1 cellular context compared by ENCODE assay signal in the genomic region with DNA sequence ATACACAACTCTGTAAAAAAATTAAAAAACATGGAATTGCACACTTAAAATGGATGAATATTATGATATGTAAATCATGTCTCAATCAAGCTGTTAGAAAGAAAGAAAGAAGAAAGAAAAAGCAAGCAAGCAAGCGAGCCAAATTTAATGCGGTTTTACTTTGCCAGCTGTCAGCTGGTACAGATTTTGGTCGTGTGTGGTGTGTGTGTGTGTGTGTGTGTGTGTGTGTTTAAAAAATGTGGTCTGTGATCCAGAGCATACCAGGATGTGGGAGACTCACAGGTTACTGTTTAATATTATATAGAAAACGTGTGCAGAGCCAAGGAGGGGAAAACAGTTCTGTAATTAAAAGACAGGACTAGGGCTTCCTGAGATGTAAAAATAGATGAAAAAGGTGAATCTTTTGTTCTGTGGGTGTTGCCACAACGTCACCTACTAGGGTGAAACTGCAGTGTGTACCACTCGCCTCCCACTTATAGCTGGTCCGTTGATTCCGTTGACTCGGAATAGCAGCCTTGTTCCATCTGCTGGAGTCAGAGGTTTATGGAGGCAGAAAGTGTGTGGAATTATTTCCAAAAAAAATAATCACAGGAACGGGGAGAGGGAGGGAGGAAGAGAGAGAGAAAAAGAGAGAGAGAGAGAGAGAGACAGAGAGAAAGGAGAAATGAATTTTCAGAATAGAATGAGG.
TF ChIP-seq lines count a peak whose summit lies in the region.

No MANE protein-coding gene starts in this region.

TF ChIP-seq in A549, 52 proteins besides CTCF, POLR2A, EP300 and RAD21 (continued from another document):
- TF ChIP-seq, protein P1, sequence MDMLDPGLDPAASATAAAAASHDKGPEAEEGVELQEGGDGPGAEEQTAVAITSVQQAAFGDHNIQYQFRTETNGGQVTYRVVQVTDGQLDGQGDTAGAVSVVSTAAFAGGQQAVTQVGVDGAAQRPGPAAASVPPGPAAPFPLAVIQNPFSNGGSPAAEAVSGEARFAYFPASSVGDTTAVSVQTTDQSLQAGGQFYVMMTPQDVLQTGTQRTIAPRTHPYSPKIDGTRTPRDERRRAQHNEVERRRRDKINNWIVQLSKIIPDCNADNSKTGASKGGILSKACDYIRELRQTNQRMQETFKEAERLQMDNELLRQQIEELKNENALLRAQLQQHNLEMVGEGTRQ (IDR thresholded peaks at IDR 0.05): no peak
- no peak for TF ChIP-seq FOSL2 (IDR thresholded peaks at IDR 0.05)
- TF ChIP-seq FOSL2 (CRISPR knock-in tag; IDR thresholded peaks at IDR 0.05): no peak
- no peak for TF ChIP-seq MAZ (IDR thresholded peaks at IDR 0.05; ENCODE audit: borderline replicate concordance, low read depth, low read length)
- no peak for TF ChIP-seq FOSB (CRISPR knock-in tag; IDR thresholded peaks at IDR 0.05)
- no peak for TF ChIP-seq PHF8 (IDR thresholded peaks at IDR 0.05; ENCODE audit: borderline replicate concordance, low read depth)
- TF ChIP-seq, protein P2, sequence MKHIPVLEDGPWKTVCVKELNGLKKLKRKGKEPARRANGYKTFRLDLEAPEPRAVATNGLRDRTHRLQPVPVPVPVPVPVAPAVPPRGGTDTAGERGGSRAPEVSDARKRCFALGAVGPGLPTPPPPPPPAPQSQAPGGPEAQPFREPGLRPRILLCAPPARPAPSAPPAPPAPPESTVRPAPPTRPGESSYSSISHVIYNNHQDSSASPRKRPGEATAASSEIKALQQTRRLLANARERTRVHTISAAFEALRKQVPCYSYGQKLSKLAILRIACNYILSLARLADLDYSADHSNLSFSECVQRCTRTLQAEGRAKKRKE (CRISPR knock-in tag; IDR thresholded peaks at IDR 0.05; ENCODE audit: low read depth): no peak
- no peak for TF ChIP-seq TFCP2L1 (CRISPR knock-in tag; IDR thresholded peaks at IDR 0.05)
